ENCODE assay signal across 27 cellular contexts in genomic region chr19:44430956-44431355, GRCh38. TPM values are rescaled to one million over a fixed set of nuclear protein-coding genes. Genes with fewer than 3 reads are reported as not detected.
DNase-seq lines count a peak whose midpoint lies in the region; ATAC-seq and TF ChIP-seq lines count a peak whose summit lies in the region.
"Had no signal": no experiment of that assay in that cellular context is flagged by ENCODE, and none has a peak within 500 bp of the region (broad histone marks: within the 10 kb centered on the region; RNA-seq: fewer than 3 reads in every experiment).

No MANE protein-coding gene starts in this region.

- no peaks in the 10 kb centered on the region for H3K4me1 ChIP-seq in mammary epithelial cell (ENCODE audit: insufficient read depth, low read length)
- H3K4me1 ChIP-seq in breast epithelium = no peaks in the 10 kb centered on the region

- H3K9me3 Mint-ChIP-seq in endothelial cell (ENCODE audit: unreplicated experiment) = peaks cover 38% of the 10 kb centered on the region
- H3K9me3 Mint-ChIP-seq in activated CD4-positive, alpha-beta memory T cell treated with anti-CD3 and anti-CD28 coated beads for 36 hours = peaks cover 86% of the 10 kb centered on the region

- H3K4me2 ChIP-seq in mammary epithelial cell (ENCODE audit: insufficient read depth, low read depth, low read length) = no peak overlapping the region
- H3K4me2 ChIP-seq: BLaER1 treated with 17β-estradiol and CSF1 and Interleukin-3, amounts not matched to agents 10 nM and 100 nM; GM23338; KMS-11 had no signal

- no peak for TF ChIP-seq CTCF in mammary epithelial cell (conservative IDR thresholded peaks at IDR 0.05 in 1 of 2, IDR thresholded peaks at IDR 0.05 in 1 of 2; ENCODE audit: extremely low read depth in 1 of 2, insufficient read depth in 1 of 2, low read depth in 1 of 2, low read length in 2 of 2)
- TF ChIP-seq CTCF in breast epithelium (IDR thresholded peaks at IDR 0.05) = no peak
- no peak for TF ChIP-seq CTCF in endothelial cell (IDR thresholded peaks at IDR 0.05; ENCODE audit: unreplicated experiment)

- H3K9ac ChIP-seq in mammary epithelial cell (ENCODE audit: insufficient read depth, low read length) = no peak overlapping the region
- H3K9ac ChIP-seq: BLaER1 treated with 17β-estradiol and CSF1 and Interleukin-3, amounts not matched to agents 10 nM and 100 nM; KMS-11 had no signal

- H3K27ac ChIP-seq in mammary epithelial cell (ENCODE audit: insufficient read depth, low read depth, low read length) (no peak overlapping the region), breast epithelium (no peak overlapping the region)
- H3K27ac ChIP-seq: 22Rv1; BLaER1 treated with 17β-estradiol and CSF1 and Interleukin-3, amounts not matched to agents 10 nM and 100 nM; KMS-11 had no signal

- H3K36me3 Mint-ChIP-seq in endothelial cell (ENCODE audit: low read depth, unreplicated experiment) = peaks cover 79% of the 10 kb centered on the region
- peaks cover 22% of the 10 kb centered on the region for H3K36me3 Mint-ChIP-seq in activated CD4-positive, alpha-beta memory T cell treated with anti-CD3 and anti-CD28 coated beads for 36 hours

- H3K4me3 ChIP-seq in mammary epithelial cell (replicated peaks in 1 of 3; ENCODE audit: insufficient read depth in 1 of 3, low read depth in 2 of 3, low read length in 3 of 3) (no peak overlapping the region), breast epithelium (no peak overlapping the region)
- H3K4me3 ChIP-seq: BLaER1 treated with 17β-estradiol and CSF1 and Interleukin-3, amounts not matched to agents 10 nM and 100 nM; GM23338 had no signal

- TF ChIP-seq POLR2A in breast epithelium (IDR thresholded peaks at IDR 0.05) = no peak

- ATAC-seq in GM18498 (IDR thresholded peaks at IDR 0.05; ENCODE audit: unreplicated experiment) (no peak), HG03469 (IDR thresholded peaks at IDR 0.05; ENCODE audit: unreplicated experiment) (no peak)
- ATAC-seq: GM23338 had no signal

- intact Hi-C loops in mammary epithelial cell (cut with micrococcal nuclease) = no loop called here
- intact Hi-C loops in breast epithelium (cut with DNase I; ENCODE audit: low total_unique reads) = no loop called here
- intact Hi-C loops in activated CD4-positive, alpha-beta memory T cell treated with anti-CD3 and anti-CD28 coated beads for 36 hours (cut with micrococcal nuclease) = no loop called here

- H3K36me3 ChIP-seq in mammary epithelial cell (ENCODE audit: insufficient read depth, low read length) (peaks cover 7% of the 10 kb centered on the region), breast epithelium (peaks cover 13% of the 10 kb centered on the region)
- H3K36me3 ChIP-seq: BLaER1 treated with 17β-estradiol and CSF1 and Interleukin-3, amounts not matched to agents 10 nM and 100 nM had no signal

- no peaks in the 10 kb centered on the region for H4K20me1 ChIP-seq in mammary epithelial cell (ENCODE audit: insufficient read depth, low read length)
- H4K20me1 ChIP-seq: BLaER1 treated with 17β-estradiol and CSF1 and Interleukin-3, amounts not matched to agents 10 nM and 100 nM had no signal

- peaks cover 57% of the 10 kb centered on the region for H3K9me3 ChIP-seq in mammary epithelial cell (replicated peaks; ENCODE audit: insufficient read depth, low read length)
- peaks cover 78 to 100% of the 10 kb centered on the region in 2 donors for H3K9me3 ChIP-seq in breast epithelium

- CTCF ChIA-PET in mammary epithelial cell (lab: Charles Lee; ENCODE audit: low non-redundant PET) = no interaction called here
- CTCF ChIA-PET in activated CD4-positive, alpha-beta memory T cell treated with anti-CD3 and anti-CD28 coated beads for 36 hours (lab: Charles Lee) = no interaction called here

- in situ Hi-C loops in mammary epithelial cell (cut with MboI; ENCODE audit: low sequenced_read_pairs in 2 of 2) = no loop called here

- 83% methylated on average over 1 of the region's 1 CpG for WGBS in mammary epithelial cell (ENCODE audit: low coverage, missing lambda C conversion rate)

- BruUV-seq in mammary epithelial cell (replicated peaks; lab: Mats Ljungman, UMichigan) = no TSS peak

- H3K27me3 Mint-ChIP-seq in endothelial cell (ENCODE audit: unreplicated experiment) = peaks cover 2% of the 10 kb centered on the region
- no peaks in the 10 kb centered on the region for H3K27me3 Mint-ChIP-seq in activated CD4-positive, alpha-beta memory T cell treated with anti-CD3 and anti-CD28 coated beads for 36 hours

- dilution Hi-C loops in mammary epithelial cell (cut with HindIII; ENCODE audit: low sequenced_read_pairs) = no loop called here

- H2AFZ ChIP-seq in mammary epithelial cell (ENCODE audit: low read depth, low read length) = no peak overlapping the region
- H2AFZ ChIP-seq: GM23338 had no signal

- no peaks in the 10 kb centered on the region for H3K79me2 ChIP-seq in mammary epithelial cell (ENCODE audit: insufficient read depth, low read length)

- H3K27me3 ChIP-seq in mammary epithelial cell (ENCODE audit: insufficient read depth, low read length) = no peaks in the 10 kb centered on the region
- H3K27me3 ChIP-seq in breast epithelium = no peaks in the 10 kb centered on the region
- H3K27me3 ChIP-seq: BLaER1 treated with 17β-estradiol and CSF1 and Interleukin-3, amounts not matched to agents 10 nM and 100 nM had no signal

- H3K4me3 Mint-ChIP-seq in endothelial cell (ENCODE audit: unreplicated experiment) = peak overlapping the region; percentile 53
- no peak overlapping the region for H3K4me3 Mint-ChIP-seq in activated CD4-positive, alpha-beta memory T cell treated with anti-CD3 and anti-CD28 coated beads for 36 hours
- H3K4me3 Mint-ChIP-seq: GM23338; T-helper 1 cell treated with Interleukin-12 subunit alpha and Interleukin-12 subunit beta and Interleukin-4 antibody, amounts not matched to agents 30 μg/mL and 1 μg/mL, for 36 hours had no signal

- peak; percentile 12 for DNase-seq in mammary epithelial cell
- no peak for DNase-seq in breast epithelium (ENCODE audit: low spot score in 2 of 2)
- DNase-seq in LHCN-M2 (ENCODE audit: low read depth) = peak; percentile 1
- DNase-seq in endothelial cell (ENCODE audit: low spot score) = no peak
- DNase-seq in activated CD4-positive, alpha-beta memory T cell treated with anti-CD3 and anti-CD28 coated beads for 36 hours = no peak
- DNase-seq in NCI-H1930 (lab: John Stamatoyannopoulos, UW) = no peak
- DNase-seq: Caco-2; CD4-positive, alpha-beta memory T cell; DMS 273 treated with DMSO at 0.1 percent for 48 hours; DND-41; GDM1; MV-4-11; NCI-H1694; NCI-H2081 treated with DMSO at 0.1 percent for 48 hours; NCI-H2171 treated with DMSO at 0.1 percent for 48 hours; NCI-H446; NCI-H526; OCI-M1; Right ventricle myocardium superior had no signal

- POLR2A ChIA-PET in activated CD4-positive, alpha-beta memory T cell treated with anti-CD3 and anti-CD28 coated beads for 36 hours (lab: Charles Lee) = no interaction called here

- H3K4me1 Mint-ChIP-seq in endothelial cell (ENCODE audit: unreplicated experiment) = no peaks in the 10 kb centered on the region
- H3K4me1 Mint-ChIP-seq in activated CD4-positive, alpha-beta memory T cell treated with anti-CD3 and anti-CD28 coated beads for 36 hours (ENCODE audit: low read depth) = no peaks in the 10 kb centered on the region
- H3K4me1 Mint-ChIP-seq: CD4-positive, alpha-beta memory T cell; GM23338 had no signal

- no peak overlapping the region for H3K27ac Mint-ChIP-seq in endothelial cell (ENCODE audit: unreplicated experiment)
- no peak overlapping the region for H3K27ac Mint-ChIP-seq in activated CD4-positive, alpha-beta memory T cell treated with anti-CD3 and anti-CD28 coated beads for 36 hours
- H3K27ac Mint-ChIP-seq: CD4-positive, alpha-beta memory T cell; GM23338; T-helper 1 cell treated with Interleukin-12 subunit alpha and Interleukin-12 subunit beta and Interleukin-4 antibody, amounts not matched to agents 30 μg/mL and 1 μg/mL, for 36 hours had no signal

RNA-seq across cellular contexts. Expression of gene ZNF229, which starts 17.3 kb away (rescaled TPM):
- total RNA-seq in mammary epithelial cell (10 to 100 TPM; 10.3 to 16.8 TPM), breast epithelium (10 to 100 TPM in 1 of 3 donors, 1 to 10 TPM in 2; 1.3 to 13.5 (median 3.6) TPM), LHCN-M2 (2014; rRNA removed) (3.2 and 3.4 TPM in 2 replicates), endothelial cell (ENCODE audit: unreplicated experiment) (10.3 TPM)
- polyA plus RNA-seq in mammary epithelial cell = 3.3 TPM
- 14.9 TPM for polyA minus RNA-seq in mammary epithelial cell
- 1.9 TPM for polyA plus RNA-seq in LHCN-M2 (2012)
- total RNA-seq in activated CD4-positive, alpha-beta memory T cell treated with anti-CD3 and anti-CD28 coated beads for 36 hours = under 1 TPM; 0.05 TPM
- total RNA-seq: Caco-2, HT-29 had no signal

RNA-seq across cellular contexts. Expression of gene ZNF285, which starts 29.5 kb away (rescaled TPM):
- total RNA-seq in mammary epithelial cell (1 to 10 TPM; 2.7 to 2.8 TPM), breast epithelium (1 to 10 TPM; 1.6 to 7.3 (median 3.6) TPM), LHCN-M2 (2014; rRNA removed) (1.4 and 2.2 TPM in 2 replicates), endothelial cell (ENCODE audit: unreplicated experiment) (3.2 TPM)
- 0.53 TPM for polyA plus RNA-seq in mammary epithelial cell
- polyA minus RNA-seq in mammary epithelial cell = 0.57 TPM
- 0.80 TPM for polyA plus RNA-seq in LHCN-M2 (2012)
- total RNA-seq in activated CD4-positive, alpha-beta memory T cell treated with anti-CD3 and anti-CD28 coated beads for 36 hours = under 1 TPM; 0.22 to 0.26 TPM
- total RNA-seq: HT-29 had no signal

Comparison
In these comparisons a context has a peak if more than half of its experiments do, and no peak if none do; other contexts are left out.
1. DNase-seq: peak in mammary epithelial cell (single experiment) and LHCN-M2 (single experiment); none in breast epithelium (0 of 2), endothelial cell (single experiment), activated CD4-positive, alpha-beta memory T cell treated with anti-CD3 and anti-CD28 coated beads for 36 hours (single experiment) and NCI-H1930 (0 of 2).